ENCODE assay signal across 19 cellular contexts in the genomic region with DNA sequence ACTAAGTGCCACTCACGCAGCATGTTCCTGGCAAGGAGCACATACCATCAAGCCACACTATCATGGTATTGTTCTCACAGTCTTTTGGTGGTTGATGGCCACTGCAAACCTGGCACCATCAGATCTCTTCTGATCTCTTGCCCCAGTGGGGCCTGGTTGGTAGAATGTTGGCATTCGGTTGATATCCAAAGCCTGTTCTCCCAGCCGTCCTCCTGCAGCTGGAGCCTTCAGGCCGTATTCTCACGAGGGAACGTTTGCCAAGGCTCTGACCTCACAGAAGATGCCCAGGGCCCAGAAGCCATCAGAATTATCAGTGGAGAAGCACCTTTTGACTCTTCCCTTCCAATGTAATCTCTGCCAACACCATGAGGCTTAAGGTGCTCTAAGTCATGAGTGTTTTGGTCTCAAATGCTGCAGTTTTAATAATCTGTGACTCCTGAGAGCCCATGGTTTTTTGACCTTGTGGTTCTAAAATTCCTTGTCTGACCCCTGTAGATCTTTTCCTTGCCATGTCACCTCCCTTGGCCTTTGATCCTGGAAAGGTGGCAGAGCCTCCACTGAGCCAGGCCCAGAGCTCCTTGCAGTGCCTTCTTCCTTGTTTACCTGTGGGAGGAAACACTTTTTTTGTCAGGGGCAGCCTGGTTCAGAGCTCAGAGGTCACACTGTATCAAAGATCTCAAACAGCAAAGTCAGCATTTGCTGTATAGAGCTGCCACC. TPM values are rescaled to one million over a fixed set of nuclear protein-coding genes. Genes with fewer than 3 reads are reported as not detected.
DNase-seq lines count a peak whose midpoint lies in the region; ATAC-seq and TF ChIP-seq lines count a peak whose summit lies in the region.
"Had no signal": no experiment of that assay in that cellular context is flagged by ENCODE, and none has a peak within 500 bp of the region (broad histone marks: within the 10 kb centered on the region; RNA-seq: fewer than 3 reads in every experiment).

No MANE protein-coding gene starts in this region.

- no peaks in the 10 kb centered on the region for H3K9me3 ChIP-seq in esophagus squamous epithelium
- H3K9me3 ChIP-seq: BLaER1 treated with 17β-estradiol and CSF1 and Interleukin-3, amounts not matched to agents 10 nM and 100 nM; thyroid gland had no signal

- no peak for TF ChIP-seq CTCF in esophagus squamous epithelium (IDR thresholded peaks at IDR 0.05)

- H3K27ac Mint-ChIP-seq in T-helper 1 cell treated with Interleukin-12 subunit alpha and Interleukin-12 subunit beta and Interleukin-4 antibody, amounts not matched to agents 30 μg/mL and 1 μg/mL, for 36 hours, result peak overlapping the region; percentile 42
- peak overlapping the region; percentile 97 for H3K27ac Mint-ChIP-seq in activated CD4-positive, alpha-beta memory T cell treated with anti-CD3 and anti-CD28 coated beads for 36 hours
- H3K27ac Mint-ChIP-seq: GM23338 had no signal

- ATAC-seq in sciatic nerve, result peak; percentile 30
- ATAC-seq: GM23338; naive thymus-derived CD4-positive, alpha-beta T cell had no signal

- H3K4me1 ChIP-seq in esophagus squamous epithelium, result peaks cover 4 to 37% (median 5%) of the 10 kb centered on the region in 3 donors

- no peaks in the 10 kb centered on the region for H3K27me3 ChIP-seq in esophagus squamous epithelium
- H3K27me3 ChIP-seq: BLaER1 treated with 17β-estradiol and CSF1 and Interleukin-3, amounts not matched to agents 10 nM and 100 nM; brain microvascular endothelial cell; thyroid gland had no signal

- POLR2A ChIA-PET in activated CD4-positive, alpha-beta memory T cell treated with anti-CD3 and anti-CD28 coated beads for 36 hours (lab: Charles Lee), result interaction anchor here (1.3 kb wide), 1 partner anchor 50 kb away, joined by 6 read pairs; no protein-coding TSS in a partner anchor

- peaks cover 38% of the 10 kb centered on the region for H3K36me3 Mint-ChIP-seq in T-helper 1 cell treated with Interleukin-12 subunit alpha and Interleukin-12 subunit beta and Interleukin-4 antibody, amounts not matched to agents 30 μg/mL and 1 μg/mL, for 36 hours (ENCODE audit: low read depth)
- peaks cover 56% of the 10 kb centered on the region for H3K36me3 Mint-ChIP-seq in activated CD4-positive, alpha-beta memory T cell treated with anti-CD3 and anti-CD28 coated beads for 36 hours

- peak overlapping the region in 3 of 4 donors; percentile 28 to 51 (median 43) for H3K27ac ChIP-seq in esophagus squamous epithelium
- H3K27ac ChIP-seq: 22Rv1; BLaER1 treated with 17β-estradiol and CSF1 and Interleukin-3, amounts not matched to agents 10 nM and 100 nM; brain microvascular endothelial cell; thyroid gland had no signal

- CTCF ChIA-PET in activated CD4-positive, alpha-beta memory T cell treated with anti-CD3 and anti-CD28 coated beads for 36 hours (lab: Charles Lee), result no interaction called here

- no peaks in the 10 kb centered on the region for H3K27me3 Mint-ChIP-seq in T-helper 1 cell treated with Interleukin-12 subunit alpha and Interleukin-12 subunit beta and Interleukin-4 antibody, amounts not matched to agents 30 μg/mL and 1 μg/mL, for 36 hours (ENCODE audit: low read depth)
- no peaks in the 10 kb centered on the region for H3K27me3 Mint-ChIP-seq in activated CD4-positive, alpha-beta memory T cell treated with anti-CD3 and anti-CD28 coated beads for 36 hours
- H3K27me3 Mint-ChIP-seq: naive thymus-derived CD4-positive, alpha-beta T cell had no signal

- H3K36me3 ChIP-seq in esophagus squamous epithelium, result peaks cover 10 to 63% (median 23%) of the 10 kb centered on the region in 3 donors

- H3K4me1 Mint-ChIP-seq in T-helper 1 cell treated with Interleukin-12 subunit alpha and Interleukin-12 subunit beta and Interleukin-4 antibody, amounts not matched to agents 30 μg/mL and 1 μg/mL, for 36 hours (ENCODE audit: low read depth), result peaks cover 25% of the 10 kb centered on the region
- peaks cover 59% of the 10 kb centered on the region for H3K4me1 Mint-ChIP-seq in activated CD4-positive, alpha-beta memory T cell treated with anti-CD3 and anti-CD28 coated beads for 36 hours (ENCODE audit: low read depth)

- no peak for TF ChIP-seq POLR2A in esophagus squamous epithelium (IDR thresholded peaks at IDR 0.05)

- no peak overlapping the region for H3K4me3 Mint-ChIP-seq in T-helper 1 cell treated with Interleukin-12 subunit alpha and Interleukin-12 subunit beta and Interleukin-4 antibody, amounts not matched to agents 30 μg/mL and 1 μg/mL, for 36 hours
- no peak overlapping the region for H3K4me3 Mint-ChIP-seq in activated CD4-positive, alpha-beta memory T cell treated with anti-CD3 and anti-CD28 coated beads for 36 hours
- H3K4me3 Mint-ChIP-seq: GM23338; naive thymus-derived CD4-positive, alpha-beta T cell had no signal

- H3K4me3 ChIP-seq in esophagus squamous epithelium, result no peak overlapping the region
- H3K4me3 ChIP-seq: BLaER1 treated with 17β-estradiol and CSF1 and Interleukin-3, amounts not matched to agents 10 nM and 100 nM; GM23338; thyroid gland had no signal

- intact Hi-C loops in activated CD4-positive, alpha-beta memory T cell treated with anti-CD3 and anti-CD28 coated beads for 36 hours (cut with micrococcal nuclease), result no loop called here
- intact Hi-C loops in esophagus squamous epithelium (cut with DNase I) (no loop called here), sciatic nerve (cut with DNase I) (no loop called here)

- no peak for DNase-seq in T-helper 1 cell
- no peak for DNase-seq in activated CD4-positive, alpha-beta memory T cell treated with anti-CD3 and anti-CD28 coated beads for 36 hours
- DNase-seq in esophagus squamous epithelium (lab: John Stamatoyannopoulos, UW), result no peak
- no peak for DNase-seq in sciatic nerve (ENCODE audit: low spot score)
- no peak for DNase-seq in globus pallidus (ENCODE audit: low spot score)
- DNase-seq in SHP77 (lab: John Stamatoyannopoulos, UW), result no peak
- no peak for DNase-seq in HuH-7.5 (ENCODE audit: low spot score)
- DNase-seq: activated CD4-positive, alpha-beta T cell treated with anti-CD3 and anti-CD28 coated beads, Interleukin-2, amount 50 U/mL, for 4 hours; activated effector memory CD4-positive, alpha-beta T cell treated with anti-CD3 and anti-CD28 coated beads, Interleukin-2, amount 50 U/mL, for 16 hours; brain microvascular endothelial cell; DND-41; hypothalamus; naive thymus-derived CD4-positive, alpha-beta T cell; NCI-H1694; thyroid gland had no signal

- H3K9me3 Mint-ChIP-seq in T-helper 1 cell treated with Interleukin-12 subunit alpha and Interleukin-12 subunit beta and Interleukin-4 antibody, amounts not matched to agents 30 μg/mL and 1 μg/mL, for 36 hours, result no peaks in the 10 kb centered on the region
- H3K9me3 Mint-ChIP-seq in activated CD4-positive, alpha-beta memory T cell treated with anti-CD3 and anti-CD28 coated beads for 36 hours, result no peaks in the 10 kb centered on the region
- H3K9me3 Mint-ChIP-seq: GM23338; naive thymus-derived CD4-positive, alpha-beta T cell had no signal

- 54 to 61% methylated on average over 6 of the region's 6 CpGs for WGBS in esophagus squamous epithelium, 2 donors

RNA-seq across cellular contexts. Expression of a gene that starts 27.8 kb away (rescaled TPM):
- total RNA-seq in activated CD4-positive, alpha-beta memory T cell treated with anti-CD3 and anti-CD28 coated beads for 36 hours, result 10 to 100 TPM; 48.4 to 48.5 TPM
- total RNA-seq in esophagus squamous epithelium, result 10 to 100 TPM; 15.7 to 29.6 (median 18.1) TPM
- total RNA-seq in sciatic nerve, result 27.8 TPM

RNA-seq across cellular contexts. Expression of a gene that starts 27.9 kb away (rescaled TPM):
- 10 to 100 TPM; 93.9 to 95.6 TPM for total RNA-seq in activated CD4-positive, alpha-beta memory T cell treated with anti-CD3 and anti-CD28 coated beads for 36 hours
- total RNA-seq in esophagus squamous epithelium (10 to 100 TPM in 2 of 4 donors, 1 to 10 TPM in 2; 6.2 to 14.0 (median 11.2) TPM), sciatic nerve (7.9 TPM)

RNA-seq across cellular contexts. Expression of a gene that starts 42.0 kb away (rescaled TPM):
- total RNA-seq in activated CD4-positive, alpha-beta memory T cell treated with anti-CD3 and anti-CD28 coated beads for 36 hours, result 10 to 100 TPM; 38.9 to 39.4 TPM
- 10 to 100 TPM in 2 of 4 donors, 1 to 10 TPM in 2; 8.5 to 14.1 (median 11.4) TPM for total RNA-seq in esophagus squamous epithelium
- total RNA-seq in sciatic nerve, result 30.9 TPM

Comparison
In these comparisons a context has a peak if more than half of its experiments do, and no peak if none do; other contexts are left out.
1. RNA of a gene that starts 27.9 kb away (total RNA-seq): 93.9 to 95.6 TPM in activated CD4-positive, alpha-beta memory T cell treated with anti-CD3 and anti-CD28 coated beads for 36 hours; 6.2 to 14.0 TPM in esophagus squamous epithelium and 7.9 TPM in sciatic nerve (single experiment); every median in the first group is over 4 times any median in the second.